Comparison of ENCODE assay signal across 8 cellular contexts in the genomic region with DNA sequence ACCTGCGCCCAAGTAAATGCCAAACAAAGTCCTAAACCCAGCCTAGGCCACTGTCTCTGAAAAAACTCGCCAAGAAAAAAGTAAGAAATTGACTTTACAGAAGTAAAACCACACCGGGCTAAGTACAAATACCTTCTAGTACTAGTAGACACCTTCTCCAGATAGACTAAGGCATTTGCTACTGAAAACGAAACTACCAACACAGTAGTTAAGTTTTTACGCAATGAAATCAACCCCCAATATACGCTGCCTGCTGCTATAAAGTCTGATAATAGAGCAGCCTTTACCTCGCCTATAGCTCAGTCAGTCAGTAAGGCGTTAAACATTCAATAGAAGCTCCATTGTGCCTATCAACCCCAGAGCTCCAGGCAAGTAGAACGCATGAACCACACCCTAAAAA.
DNase-seq lines count a peak whose midpoint lies in the region; TF ChIP-seq lines count a peak whose summit lies in the region.
"Not testable (repeated sequence)": the region's sequence is repeated elsewhere in the genome, so short reads cannot be mapped to it uniquely, and the experiment has no call there.

No MANE protein-coding gene starts in this region.

- not testable (repeated sequence) for H3K9me3 ChIP-seq in CD4-positive, alpha-beta memory T cell (ENCODE audit: control insufficient read depth in 1 of 2, low read length in 2 of 2)
- H3K9me3 ChIP-seq in endodermal cell (ENCODE audit: control insufficient read depth, low read length): peaks cover 14% of the 10 kb centered on the region

- peak in 1 of 5 donors; percentile 21 for DNase-seq in CD4-positive, alpha-beta memory T cell
- peak; percentile 0 for DNase-seq in SIG-M5 treated with dmso at 0.1 percent for 504 hours (lab: John Stamatoyannopoulos, UW; ENCODE audit: unreplicated experiment)
- DNase-seq in activated CD4-positive, alpha-beta memory T cell treated with anti-CD3 and anti-CD28 coated beads, Interleukin-2, amount 10 ng/mL, durations not matched to agents 7 days and 5 days; endodermal cell; type B pancreatic cell (ENCODE audit: extremely low spot score, unreplicated experiment): not testable (repeated sequence)

- not testable (repeated sequence) for H3K36me3 ChIP-seq in CD4-positive, alpha-beta memory T cell (ENCODE audit: insufficient read depth, low read length); endodermal cell (ENCODE audit: control insufficient read depth, insufficient read depth, low read length)

- H3K27me3 Mint-ChIP-seq in CD4-positive, alpha-beta memory T cell; IgD-negative memory B cell; activated CD4-positive, alpha-beta memory T cell treated with anti-CD3 and anti-CD28 coated beads, Interleukin-2, amount 10 ng/mL, durations not matched to agents 7 days and 5 days; activated naive CD8-positive, alpha-beta T cell; endodermal cell (ENCODE audit: insufficient read depth); nephron (ENCODE audit: low read depth); type B pancreatic cell: not testable (repeated sequence)

- POLR2A ChIA-PET in CD4-positive, alpha-beta memory T cell (lab: Charles Lee; ENCODE audit: partially characterized antibody); activated CD4-positive, alpha-beta memory T cell treated with anti-CD3 and anti-CD28 coated beads, Interleukin-2, amount 10 ng/mL, durations not matched to agents 7 days and 5 days (lab: Charles Lee): not testable (repeated sequence)

- intact Hi-C loops in CD4-positive, alpha-beta memory T cell (cut with micrococcal nuclease): not testable (repeated sequence)

- H3K9me3 Mint-ChIP-seq in CD4-positive, alpha-beta memory T cell; IgD-negative memory B cell; activated CD4-positive, alpha-beta memory T cell treated with anti-CD3 and anti-CD28 coated beads, Interleukin-2, amount 10 ng/mL, durations not matched to agents 7 days and 5 days; activated naive CD8-positive, alpha-beta T cell (ENCODE audit: low read depth); nephron; type B pancreatic cell: not testable (repeated sequence)
- peaks cover 74% of the 10 kb centered on the region for H3K9me3 Mint-ChIP-seq in endodermal cell

- H3K27ac Mint-ChIP-seq in CD4-positive, alpha-beta memory T cell: peak overlapping the region; percentile 88 to 99 (median 98)
- H3K27ac Mint-ChIP-seq in IgD-negative memory B cell (peak overlapping the region in 1 of 3 donors; percentile 74), endodermal cell (peak overlapping the region; percentile 69), nephron (peak overlapping the region; percentile 69 to 92 (median 71)), type B pancreatic cell (peak overlapping the region; percentile 86)
- peak overlapping the region; percentile 74 for H3K27ac Mint-ChIP-seq in activated CD4-positive, alpha-beta memory T cell treated with anti-CD3 and anti-CD28 coated beads, Interleukin-2, amount 10 ng/mL, durations not matched to agents 7 days and 5 days
- H3K27ac Mint-ChIP-seq in activated naive CD8-positive, alpha-beta T cell: not testable (repeated sequence)

- not testable (repeated sequence) for H3K4me3 ChIP-seq in CD4-positive, alpha-beta memory T cell (ENCODE audit: low read length in 2 of 2)
- H3K4me3 ChIP-seq in endodermal cell (ENCODE audit: low read length): peak overlapping the region; percentile 45

- TF ChIP-seq CTCF in endodermal cell (conservative IDR thresholded peaks at IDR 0.05); nephron (IDR thresholded peaks at IDR 0.05; ENCODE audit: unreplicated experiment in 3 of 3); type B pancreatic cell (conservative IDR thresholded peaks at IDR 0.05): not testable (repeated sequence)

- H3K27ac ChIP-seq in CD4-positive, alpha-beta memory T cell (ENCODE audit: low read depth, low read length): peak overlapping the region; percentile 59
- H3K27ac ChIP-seq in endodermal cell (ENCODE audit: low read depth, low read length): not testable (repeated sequence)

- H3K36me3 Mint-ChIP-seq in CD4-positive, alpha-beta memory T cell; IgD-negative memory B cell; activated CD4-positive, alpha-beta memory T cell treated with anti-CD3 and anti-CD28 coated beads, Interleukin-2, amount 10 ng/mL, durations not matched to agents 7 days and 5 days (ENCODE audit: low read depth); activated naive CD8-positive, alpha-beta T cell; nephron (ENCODE audit: low read depth); type B pancreatic cell: not testable (repeated sequence)
- H3K36me3 Mint-ChIP-seq in endodermal cell (ENCODE audit: low read depth): peaks cover 47% of the 10 kb centered on the region

- not testable (repeated sequence) for H3K9ac ChIP-seq in endodermal cell (ENCODE audit: extremely low read depth, low read length, poor library complexity, severe bottlenecking)

- peaks cover 9 to 22% (median 15%) of the 10 kb centered on the region in 4 donors for H3K4me1 Mint-ChIP-seq in CD4-positive, alpha-beta memory T cell
- H3K4me1 Mint-ChIP-seq in IgD-negative memory B cell; activated CD4-positive, alpha-beta memory T cell treated with anti-CD3 and anti-CD28 coated beads, Interleukin-2, amount 10 ng/mL, durations not matched to agents 7 days and 5 days; activated naive CD8-positive, alpha-beta T cell (ENCODE audit: low read depth): not testable (repeated sequence)
- H3K4me1 Mint-ChIP-seq in endodermal cell (peaks cover 60% of the 10 kb centered on the region), nephron (peaks cover 46% of the 10 kb centered on the region), type B pancreatic cell (ENCODE audit: unreplicated experiment) (peaks cover 40% of the 10 kb centered on the region)

- WGBS in endodermal cell (ENCODE audit: insufficient coverage in 1 of 2, insufficient read length in 1 of 2), 2 experiments: 70 to 90% methylated on average over 2 to 9 of the region's 9 CpGs

- H3K4me1 ChIP-seq in CD4-positive, alpha-beta memory T cell (ENCODE audit: insufficient read depth, low read length); endodermal cell (ENCODE audit: control insufficient read depth, insufficient read depth, low read length): not testable (repeated sequence)

- H3K27me3 ChIP-seq in CD4-positive, alpha-beta memory T cell (ENCODE audit: insufficient read depth, low read length); endodermal cell (ENCODE audit: control insufficient read depth, insufficient read depth, low read length, poor library complexity, severe bottlenecking): not testable (repeated sequence)

- H3K4me3 Mint-ChIP-seq in CD4-positive, alpha-beta memory T cell: peak overlapping the region; percentile 80 to 89 (median 83)
- H3K4me3 Mint-ChIP-seq in IgD-negative memory B cell (peak overlapping the region in 3 of 4 donors; percentile 36 to 77 (median 55)), endodermal cell (peak overlapping the region; percentile 32), nephron (peak overlapping the region in 2 of 3 experiments; percentile 41 to 52), type B pancreatic cell (peak overlapping the region; percentile 75)
- peak overlapping the region; percentile 65 for H3K4me3 Mint-ChIP-seq in activated CD4-positive, alpha-beta memory T cell treated with anti-CD3 and anti-CD28 coated beads, Interleukin-2, amount 10 ng/mL, durations not matched to agents 7 days and 5 days
- H3K4me3 Mint-ChIP-seq in activated naive CD8-positive, alpha-beta T cell: peak overlapping the region; percentile 30

- CTCF ChIA-PET in CD4-positive, alpha-beta memory T cell (lab: Charles Lee; ENCODE audit: partially characterized antibody): interaction anchor here (0.6 kb wide), 1 partner anchor 20 kb away, joined by 3 read pairs; no protein-coding TSS in a partner anchor
- CTCF ChIA-PET in activated CD4-positive, alpha-beta memory T cell treated with anti-CD3 and anti-CD28 coated beads, Interleukin-2, amount 10 ng/mL, durations not matched to agents 7 days and 5 days (lab: Charles Lee): not testable (repeated sequence)

Comparison
In these comparisons a context has a peak if more than half of its experiments do, and no peak if none do; other contexts are left out.
1. H3K4me3 Mint-ChIP-seq: peak in every context shown above with its lines; median percentile 83 in CD4-positive, alpha-beta memory T cell; 75 in type B pancreatic cell; 65 in activated CD4-positive, alpha-beta memory T cell treated with anti-CD3 and anti-CD28 coated beads, Interleukin-2, amount 10 ng/mL, durations not matched to agents 7 days and 5 days; 55 in IgD-negative memory B cell; 46 in nephron; 32 in endodermal cell; 30 in activated naive CD8-positive, alpha-beta T cell.